In the genomic region with DNA sequence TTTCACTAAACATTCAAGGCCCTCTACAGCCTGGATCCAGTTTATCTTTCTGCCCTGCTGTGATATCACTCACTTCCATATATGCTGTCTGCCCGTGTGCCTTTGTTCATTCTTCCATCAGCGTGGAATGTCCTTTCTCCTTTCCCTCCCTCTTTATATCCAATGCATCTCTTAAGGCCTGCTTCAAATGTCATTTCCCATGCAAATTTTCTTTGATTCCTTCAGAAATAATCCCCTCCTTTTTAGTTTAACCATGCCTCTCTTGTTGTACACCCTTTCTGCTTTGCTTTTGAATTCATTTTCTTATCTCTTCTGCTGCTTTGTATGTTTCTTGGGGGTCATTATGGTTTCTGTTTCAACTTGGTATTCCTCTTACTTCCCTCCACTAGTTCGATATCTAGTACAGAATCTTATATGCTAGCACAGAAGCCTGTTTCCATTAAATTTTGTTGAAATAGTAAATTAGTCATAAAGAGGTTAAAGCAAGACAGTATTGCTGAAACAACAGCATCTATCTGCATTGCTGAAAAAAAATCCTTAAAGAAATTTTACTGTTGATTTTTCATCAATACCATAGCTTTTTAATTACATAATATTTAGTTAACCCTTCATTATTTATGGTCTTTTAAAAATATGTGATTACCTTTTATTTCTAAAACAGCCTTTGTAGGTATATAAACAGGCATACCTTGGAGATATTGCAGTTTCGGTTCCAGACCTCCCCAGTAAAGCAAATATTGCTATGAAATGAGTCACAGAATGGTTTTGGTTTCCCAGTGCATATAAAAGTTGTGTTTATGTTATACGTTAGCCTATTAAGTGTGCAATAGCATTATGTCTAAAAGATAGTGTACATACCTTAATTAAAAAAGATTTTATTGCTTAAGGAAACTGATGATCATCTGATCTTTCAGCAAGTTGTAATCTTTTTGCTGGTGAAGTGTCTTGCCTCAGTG, we compare ENCODE assay signal across 1 cellular context.
TF ChIP-seq lines count a peak whose summit lies in the region.

No MANE protein-coding gene starts in this region.

TF ChIP-seq in IMR-90, 13 proteins besides CTCF, POLR2A, EP300 and RAD21:
- TF ChIP-seq USF2 (IDR thresholded peaks at IDR 0.05; ENCODE audit: low read depth, low read length) (no peak), MAFK (IDR thresholded peaks at IDR 0.05; ENCODE audit: low read depth, low read length) (no peak), ELK1 (IDR thresholded peaks at IDR 0.05; ENCODE audit: borderline replicate concordance, low read depth, low read length) (no peak), BHLHE40 (IDR thresholded peaks at IDR 0.05; ENCODE audit: low read depth, low read length) (no peak), MAZ (IDR thresholded peaks at IDR 0.05; ENCODE audit: borderline replicate concordance, low read depth, low read length) (no peak), CHD1 (IDR thresholded peaks at IDR 0.05; ENCODE audit: low read depth, low read length) (no peak), RCOR1 (IDR thresholded peaks at IDR 0.05; ENCODE audit: insufficient replicate concordance, low read length) (no peak), MXI1 (IDR thresholded peaks at IDR 0.05; ENCODE audit: borderline replicate concordance, low read depth, low read length) (no peak), CEBPB (IDR thresholded peaks at IDR 0.05; ENCODE audit: low read depth, low read length) (no peak), SMC3 (IDR thresholded peaks at IDR 0.05; ENCODE audit: low read depth, low read length) (no peak), NFE2L2 (IDR thresholded peaks at IDR 0.05; ENCODE audit: low read depth, low read length) (no peak), RFX5 (IDR thresholded peaks at IDR 0.05; ENCODE audit: low read depth, low read length) (no peak)
TF ChIP-seq in IMR-90: peak in this region for 0.
